Comparison of ENCODE assay signal across 8 cellular contexts in genomic region chr2:96470636-96471035, GRCh38. TPM values are rescaled to one million over a fixed set of nuclear protein-coding genes. Genes with fewer than 3 reads are reported as not detected.
DNase-seq lines count a peak whose midpoint lies in the region; ATAC-seq, FAIRE-seq and TF ChIP-seq lines count a peak whose summit lies in the region.

No MANE protein-coding gene starts in this region.

- H3K9me3 Mint-ChIP-seq in activated CD4-positive, alpha-beta memory T cell treated with anti-CD3 and anti-CD28 coated beads for 36 hours = no peaks in the 10 kb centered on the region

- H3K79me1 ChIP-seq in H1 (ENCODE audit: low read depth, low read length) = no peaks in the 10 kb centered on the region

- H3K27me3 ChIP-seq in H1 (replicated peaks in 1 of 4; ENCODE audit: control insufficient read depth in 3 of 4, extremely low read depth in 1 of 4, insufficient read depth in 3 of 4, low read length in 3 of 4) = no peaks in the 10 kb centered on the region
- H3K27me3 ChIP-seq in mucosa of stomach (ENCODE audit: control insufficient read depth, insufficient read depth, low read length) = peaks cover 4% of the 10 kb centered on the region

- peak; percentile 57 to 77 for TF ChIP-seq RAD21 in H1 (IDR thresholded peaks at IDR 0.05 in 1 of 2, conservative IDR thresholded peaks at IDR 0.05 in 1 of 2; ENCODE audit: low read depth in 2 of 2, low read length in 2 of 2)

- no peak overlapping the region for H3K14ac ChIP-seq in H1 (ENCODE audit: insufficient read length)

- ATAC-seq in GM18909 (IDR thresholded peaks at IDR 0.05; ENCODE audit: poor library complexity, unreplicated experiment) = peak; percentile 44

- POLR2A ChIA-PET in activated CD4-positive, alpha-beta memory T cell treated with anti-CD3 and anti-CD28 coated beads for 36 hours (lab: Charles Lee) = no interaction called here
- POLR2A ChIA-PET in H1 (lab: Charles Lee; ENCODE audit: partially characterized antibody) = no interaction called here

- H3K4me3 ChIP-seq in H1 (ENCODE audit: extremely low read depth in 1 of 4, insufficient read depth in 2 of 4, low read depth in 3 of 4, low read length in 4 of 4) = peak overlapping the region in 1 of 4 experiments; percentile 45; a peak in 2 of 8 replicates
- H3K4me3 ChIP-seq in mucosa of stomach (ENCODE audit: low read length) = no peak overlapping the region

- H3K4me1 Mint-ChIP-seq in activated CD4-positive, alpha-beta memory T cell treated with anti-CD3 and anti-CD28 coated beads for 36 hours (ENCODE audit: low read depth) = peaks cover 7% of the 10 kb centered on the region

- no peak overlapping the region for H2BK20ac ChIP-seq in H1 (ENCODE audit: low read length)

- FAIRE-seq in H1 (lab: Jason Lieb, UNC) = no peak

- no peak overlapping the region for H3K4me3 Mint-ChIP-seq in activated CD4-positive, alpha-beta memory T cell treated with anti-CD3 and anti-CD28 coated beads for 36 hours

- DNase-seq in activated CD4-positive, alpha-beta memory T cell treated with anti-CD3 and anti-CD28 coated beads for 36 hours = peak; percentile 70
- peak; percentile 77 to 96 for DNase-seq in H1 (ENCODE audit: low read depth in 1 of 2, low spot score in 2 of 2)
- DNase-seq in stimulated activated CD8-positive, alpha-beta memory T cell treated with anti-CD3 and anti-CD28 coated beads, Interleukin-4, amount 100 ng/mL, for 4 hours (ENCODE audit: low read depth in 2 of 2, low spot score in 1 of 2) = peak; percentile 15 to 27
- DNase-seq in SKM-1 treated with dmso at 0.1 percent for 144 hours (lab: John Stamatoyannopoulos, UW; ENCODE audit: unreplicated experiment) = no peak
- no peak for DNase-seq in NCI-H526 treated with DMSO at 0.1 percent for 48 hours (lab: John Stamatoyannopoulos, UW)
- DNase-seq in mesenteric fat pad (ENCODE audit: low spot score) = no peak

- intact Hi-C loops in activated CD4-positive, alpha-beta memory T cell treated with anti-CD3 and anti-CD28 coated beads for 36 hours (cut with micrococcal nuclease) = loop anchor here (1.0 kb wide), 1 partner anchor 39 kb away; no protein-coding TSS in a partner anchor

- no peak overlapping the region for H3K23ac ChIP-seq in H1 (ENCODE audit: insufficient read length)

- H3K36me3 Mint-ChIP-seq in activated CD4-positive, alpha-beta memory T cell treated with anti-CD3 and anti-CD28 coated beads for 36 hours = no peaks in the 10 kb centered on the region

- H3K4me1 ChIP-seq in H1 (replicated peaks in 1 of 4; ENCODE audit: control insufficient read depth in 3 of 4, insufficient read depth in 4 of 4, low read length in 3 of 4) = no peaks in the 10 kb centered on the region
- H3K4me1 ChIP-seq in mucosa of stomach (ENCODE audit: control insufficient read depth, insufficient read depth, low read length) = no peaks in the 10 kb centered on the region

- H4K91ac ChIP-seq in H1 (replicated peaks; ENCODE audit: insufficient read length, low read length) = no peak overlapping the region

- H2BK5ac ChIP-seq in H1 (ENCODE audit: low read depth, low read length) = no peak overlapping the region

- WGBS in H1 (ENCODE audit: extremely low coverage in 1 of 2, insufficient coverage in 1 of 2, insufficient read length in 1 of 2, insufficient replicate concordance in 2 of 2, low coverage in 1 of 2, low lambda C conversion rate in 2 of 2, missing lambda C conversion rate in 1 of 2), 2 experiments = 44% methylated on average over 22 of the region's 25 CpGs; no CpG with 5 or more reads in 1 of the 2 experiments

- no peak overlapping the region for H3K18ac ChIP-seq in H1 (ENCODE audit: extremely low read depth, low read length)

- H4K20me1 ChIP-seq in H1 (replicated peaks in 1 of 2; ENCODE audit: control insufficient read depth in 1 of 2, insufficient read depth in 2 of 2, low read length in 2 of 2) = no peaks in the 10 kb centered on the region

- peaks cover 4% of the 10 kb centered on the region for H3K27me3 Mint-ChIP-seq in activated CD4-positive, alpha-beta memory T cell treated with anti-CD3 and anti-CD28 coated beads for 36 hours

- H3K56ac ChIP-seq in H1 (replicated peaks; ENCODE audit: insufficient read length, low read depth, low read length) = no peak overlapping the region

- no peak overlapping the region for H2BK120ac ChIP-seq in H1 (replicated peaks; ENCODE audit: low read depth, low read length)

- no peak overlapping the region; the same call in 1 of the 2 replicates for H2AFZ ChIP-seq in H1 (ENCODE audit: low read length)

- H2AK5ac ChIP-seq in H1 (ENCODE audit: low read depth, low read length) = no peak overlapping the region

- no peak overlapping the region for H3K27ac Mint-ChIP-seq in activated CD4-positive, alpha-beta memory T cell treated with anti-CD3 and anti-CD28 coated beads for 36 hours

- no peak overlapping the region for H2BK12ac ChIP-seq in H1 (ENCODE audit: low read depth, low read length)

- no peaks in the 10 kb centered on the region; the same call in 1 of the 2 replicates for H3K23me2 ChIP-seq in H1 (ENCODE audit: low read depth, low read length)

- TF ChIP-seq CTCF in H1 (IDR thresholded peaks at IDR 0.05; ENCODE audit: control extremely low read depth in 1 of 3, insufficient read depth in 1 of 3, low read depth in 1 of 3, low read length in 3 of 3) = peak; percentile 86 to 98 (median 89)

- no peak overlapping the region for H4K5ac ChIP-seq in H1 (ENCODE audit: insufficient read length, low read depth, low read length)

- no peak overlapping the region for H3K4ac ChIP-seq in H1 (replicated peaks; ENCODE audit: insufficient read length, low read depth, low read length)

- TF ChIP-seq POLR2A in H1 (IDR thresholded peaks at IDR 0.05; ENCODE audit: control extremely low read depth in 1 of 2, low read depth in 2 of 2, low read length in 2 of 2) = no peak

- H4K8ac ChIP-seq in H1 (ENCODE audit: extremely low read depth, insufficient read depth, low read length) = peak overlapping the region; percentile 83; the same call in 1 of the 2 replicates

- TF ChIP-seq EP300 in H1 (IDR thresholded peaks at IDR 0.05; ENCODE audit: borderline replicate concordance in 1 of 2, low read depth in 2 of 2, low read length in 2 of 2) = no peak

- H3K79me2 ChIP-seq in H1 (ENCODE audit: control insufficient read depth in 1 of 2, insufficient read depth in 2 of 2, low read length in 2 of 2) = no peaks in the 10 kb centered on the region

- H2BK15ac ChIP-seq in H1 (ENCODE audit: low read length) = no peak overlapping the region

- H3K4me2 ChIP-seq in H1 (ENCODE audit: insufficient read depth in 1 of 2, low read depth in 2 of 2, low read length in 2 of 2) = peak overlapping the region in 1 of 2 experiments; percentile 47; a peak in 3 of 4 replicates

- H3K9ac ChIP-seq in H1 (replicated peaks in 1 of 4; ENCODE audit: extremely low read depth in 1 of 4, low read depth in 3 of 4, low read length in 3 of 4) (no peak overlapping the region), mucosa of stomach (ENCODE audit: low read length) (peak overlapping the region; percentile 47)

- no peak overlapping the region for H3K27ac ChIP-seq in H1 (ENCODE audit: low read depth, low read length)

- H3K36me3 ChIP-seq in H1 (ENCODE audit: control insufficient read depth in 2 of 4, insufficient read depth in 4 of 4, low read length in 3 of 4) (no peaks in the 10 kb centered on the region), mucosa of stomach (ENCODE audit: control insufficient read depth, insufficient read depth, low read length) (no peaks in the 10 kb centered on the region)

- no peaks in the 10 kb centered on the region for H3K9me3 ChIP-seq in H1 (ENCODE audit: insufficient read depth in 2 of 2, low read depth in 1 of 2, low read length in 1 of 2)
- H3K9me3 ChIP-seq in mucosa of stomach (ENCODE audit: control insufficient read depth, low read length) = no peaks in the 10 kb centered on the region

- CTCF ChIA-PET in activated CD4-positive, alpha-beta memory T cell treated with anti-CD3 and anti-CD28 coated beads for 36 hours (lab: Charles Lee) = interaction anchor here (1.2 to 1.7 kb wide), 3 partner anchors 38 to 63 kb away, joined by 6 read pairs; no protein-coding TSS in a partner anchor
- CTCF ChIA-PET in H1 (lab: Charles Lee; ENCODE audit: partially characterized antibody) = interaction anchor here (0.9 to 3.3 kb wide), 4 partner anchors 8 to 67 kb away, joined by 3 to 12 read pairs (median 7); no protein-coding TSS in a partner anchor

TF ChIP-seq in H1, 55 proteins besides CTCF, POLR2A, EP300 and RAD21 (continues in another document):
- TF ChIP-seq SP2 (IDR thresholded peaks at IDR 0.05; ENCODE audit: low read length) = no peak
- TF ChIP-seq KDM4A (IDR thresholded peaks at IDR 0.05; ENCODE audit: low read depth, low read length, severe bottlenecking) = peak; percentile 23
- TF ChIP-seq SIX5 (IDR thresholded peaks at IDR 0.05; ENCODE audit: low read depth, low read length) = no peak
- no peak for TF ChIP-seq ASH2L (IDR thresholded peaks at IDR 0.05; ENCODE audit: low read length)
- TF ChIP-seq CEBPB (IDR thresholded peaks at IDR 0.05; ENCODE audit: low read depth, low read length) = no peak
- no peak for TF ChIP-seq SIN3A (conservative IDR thresholded peaks at IDR 0.05 in 1 of 2, IDR thresholded peaks at IDR 0.05 in 1 of 2; ENCODE audit: low read depth in 1 of 2, low read length in 2 of 2)
- TF ChIP-seq E2F6 (IDR thresholded peaks at IDR 0.05) = peak; percentile 46
- no peak for TF ChIP-seq KDM5A (IDR thresholded peaks at IDR 0.05; ENCODE audit: low read length)
- TF ChIP-seq MAX (IDR thresholded peaks at IDR 0.05) = peak; percentile 12; the same call in 1 of the 2 replicates

RNA-seq across cellular contexts. Expression of gene NEURL3, which starts 34.5 kb away (rescaled TPM):
- total RNA-seq in activated CD4-positive, alpha-beta memory T cell treated with anti-CD3 and anti-CD28 coated beads for 36 hours = 1 to 10 TPM in 1 of 2 experiments, under 1 TPM in 1; 0.87 to 1.1 TPM
- not detected in 2 replicates for total RNA-seq in H1 (2021; fragmentation: NEBNext Ultra II Directional; extraction: Animal tissue kit (Norgen Biotek cat#: 25700))
- polyA plus RNA-seq in H1 (2011; rRNA removed) = 0.03 TPM in 1 of 2 replicates, not detected in the other
- not detected for polyA plus RNA-seq in H1 (2011; cell fraction: cytosol; rRNA removed)
- not detected for polyA plus RNA-seq in H1 (2011; cell fraction: nucleus; rRNA removed)
- polyA plus RNA-seq in H1 (2012, experiment 1 of 2) = not detected in 4 replicates
- not detected for polyA plus RNA-seq in H1 (2012, experiment 2 of 2)
- not detected for polyA plus RNA-seq in H1 (2013, experiment 1 of 2)
- polyA plus RNA-seq in H1 (2013, experiment 2 of 2) = not detected
- polyA minus RNA-seq in H1 (2011; rRNA and poly(A)+ RNA removed) = not detected in 2 replicates
- not detected for polyA minus RNA-seq in H1 (2011; cell fraction: cytosol; rRNA and poly(A)+ RNA removed)
- polyA minus RNA-seq in H1 (2011; cell fraction: nucleus; rRNA and poly(A)+ RNA removed) = not detected
- not detected for total RNA-seq in mesenteric fat pad

Comparison
In these comparisons a context has a peak if more than half of its experiments do, and no peak if none do; other contexts are left out.
1. DNase-seq: peak in activated CD4-positive, alpha-beta memory T cell treated with anti-CD3 and anti-CD28 coated beads for 36 hours (single experiment), H1 (2 of 2) and stimulated activated CD8-positive, alpha-beta memory T cell treated with anti-CD3 and anti-CD28 coated beads, Interleukin-4, amount 100 ng/mL, for 4 hours (2 of 2); none in SKM-1 treated with dmso at 0.1 percent for 144 hours (single experiment), NCI-H526 treated with DMSO at 0.1 percent for 48 hours (single experiment) and mesenteric fat pad (single experiment).